In genomic region chrX:69165116-69165651, GRCh38 we compare ENCODE assay signal across 8 cellular contexts. TPM values are rescaled to one million over a fixed set of nuclear protein-coding genes. Genes with fewer than 3 reads are reported as not detected.
DNase-seq lines count a peak whose midpoint lies in the region; ATAC-seq, FAIRE-seq and TF ChIP-seq lines count a peak whose summit lies in the region.

Gene PJA1, minus strand, starts transcription at chrX:69165453. Its CDS starts 2,380 bp downstream, at chrX:69163073.

- no peak within 1 kb of the TSS for H2BK120ac ChIP-seq in IMR-90 (ENCODE audit: low read depth, low read length)

- H3K9me3 Mint-ChIP-seq in natural killer cell, result no peaks in the 10 kb centered on the region

- BruUV-seq in IMR-90 (replicated peaks; lab: Mats Ljungman, UMichigan), result no TSS peak

- H3K9me3 ChIP-seq in IMR-90 (ENCODE audit: control insufficient read depth, insufficient read depth, low read length), result peaks cover 3% of the 10 kb centered on the region

- CTCF ChIA-PET in IMR-90 (lab: Yijun Ruan, JAX), result no interaction called here

- H3K27ac ChIP-seq in IMR-90 (ENCODE audit: insufficient read depth, low read length), result peak within 1 kb of the TSS; percentile 28

- H3K4me1 Mint-ChIP-seq in natural killer cell, result peaks cover 7 to 27% of the 10 kb centered on the region in 2 donors

- peak within 1 kb of the TSS; percentile 66 to 88 for H3K27ac Mint-ChIP-seq in natural killer cell

- 0 out of 2 replicates have a peak, but pooled peaks cover 5% of the 10 kb centered on the region for H3K9me1 ChIP-seq in IMR-90 (ENCODE audit: insufficient read depth, low read length)

- dilution Hi-C loops in IMR-90 (cut with HindIII; ENCODE audit: low sequenced_read_pairs, unreplicated experiment), result no loop called here

- H2AK9ac ChIP-seq in IMR-90 (replicated peaks; ENCODE audit: low read depth, low read length, poor library complexity), result peak within 1 kb of the TSS; percentile 70

- peak within 1 kb of the TSS; percentile 69 for H3K4me2 ChIP-seq in IMR-90 (ENCODE audit: low read depth, low read length)

- 41% methylated on average over 10 of the region's 46 CpGs; no CpG with 5 or more reads in 1 of the 2 experiments for WGBS in IMR-90 (ENCODE audit: extremely low coverage in 2 of 2, insufficient read length in 1 of 2), 2 experiments

- in situ Hi-C loops in IMR-90 (cut with MboI; ENCODE audit: low sequenced_read_pairs), result no loop called here

- H2BK15ac ChIP-seq in IMR-90 (ENCODE audit: low read depth, low read length), result no peak within 1 kb of the TSS

- ATAC-seq in GM21447 (IDR thresholded peaks at IDR 0.05; ENCODE audit: unreplicated experiment) (peak; percentile 78), IMR-90 (ENCODE audit: low read depth) (peak; percentile 94), natural killer cell (peak; percentile 80 to 83 (median 81))

- H3K9ac ChIP-seq in IMR-90 (ENCODE audit: low read depth, low read length), result peak within 1 kb of the TSS; percentile 78

- H3K4me3 Mint-ChIP-seq in natural killer cell, result peak within 1 kb of the TSS; percentile 83

- H3K18ac ChIP-seq in IMR-90 (ENCODE audit: low read depth, low read length), result no peak within 1 kb of the TSS

- DNase-seq in D721Med (ENCODE audit: insufficient read length, low spot score) (peak; percentile 27), IMR-90 (peak; percentile 57), RPMI8226 (peak; percentile 57), fibroblast of peridontal ligament (ENCODE audit: extremely low read depth) (peak; percentile 66), natural killer cell (peak; percentile 53)
- DNase-seq in activated T-helper 9 cell treated with anti-CD3 and anti-CD28 coated beads, Interleukin-2, amount 50 U/mL, for 16 hours (ENCODE audit: low read depth), result peak; percentile 59
- DNase-seq in stimulated activated naive CD4-positive, alpha-beta T cell (lab: John Stamatoyannopoulos, UW), result peak; percentile 46 to 66 (median 63)

- no peak for FAIRE-seq in D721Med (lab: Jason Lieb, UNC)

- H3K27me3 Mint-ChIP-seq in natural killer cell (ENCODE audit: low read depth in 2 of 2), result peaks cover 0 to 8% of the 10 kb centered on the region in 2 donors

- H3K4ac ChIP-seq in IMR-90 (ENCODE audit: low read depth, low read length), result peak within 1 kb of the TSS; percentile 35; the same call in 1 of the 2 replicates

- H4K5ac ChIP-seq in IMR-90 (ENCODE audit: low read depth, low read length), result 0 out of 2 replicates have a peak within 1 kb of the TSS, but pooled peaks have one; percentile 4

- H2BK20ac ChIP-seq in IMR-90 (ENCODE audit: low read depth, low read length), result no peak within 1 kb of the TSS

- H2BK5ac ChIP-seq in IMR-90 (ENCODE audit: low read depth, low read length, poor library complexity, severe bottlenecking), result no peak within 1 kb of the TSS

- peak; percentile 49 for TF ChIP-seq POLR2A in IMR-90 (IDR thresholded peaks at IDR 0.05; ENCODE audit: low read depth, low read length)

- POLR2A ChIA-PET in IMR-90 (lab: Charles Lee; ENCODE audit: unreplicated experiment), result no interaction called here

- 0 out of 2 replicates have a peak within 1 kb of the TSS, but pooled peaks have one; percentile 21 for H3K56ac ChIP-seq in IMR-90 (ENCODE audit: extremely low read depth, insufficient read depth, low read length)

- no peak for TF ChIP-seq CTCF in D721Med (IDR thresholded peaks at IDR 0.05; ENCODE audit: insufficient read depth, missing control alignments)
- no peak for TF ChIP-seq CTCF in IMR-90 (conservative IDR thresholded peaks at IDR 0.05; ENCODE audit: low read depth, low read length)
- TF ChIP-seq CTCF in natural killer cell (IDR thresholded peaks at IDR 0.05), result no peak

- H4K8ac ChIP-seq in IMR-90 (ENCODE audit: low read depth in 2 of 2, low read length in 2 of 2), result peak within 1 kb of the TSS in 1 of 2 experiments; percentile 59; a peak in 2 of 4 replicates

- H4K20me1 ChIP-seq in IMR-90 (ENCODE audit: insufficient read depth, low read length), result no peaks in the 10 kb centered on the region

- no peaks in the 10 kb centered on the region for H3K36me3 Mint-ChIP-seq in natural killer cell

- no peak for TF ChIP-seq RAD21 in IMR-90 (IDR thresholded peaks at IDR 0.05; ENCODE audit: low read length)

- peak within 1 kb of the TSS; percentile 84 for H3K4me3 ChIP-seq in IMR-90 (ENCODE audit: insufficient read depth, low read depth, low read length)

- H3K79me1 ChIP-seq in IMR-90 (ENCODE audit: low read depth in 1 of 2, low read length in 2 of 2), result peaks cover 0 to 8% of the 10 kb centered on the region in 2 experiments; a peak in 2 of 4 replicates

- H3K4me1 ChIP-seq in IMR-90 (ENCODE audit: control insufficient read depth, insufficient read depth, low read length), result no peaks in the 10 kb centered on the region

- no peak within 1 kb of the TSS for H3K14ac ChIP-seq in IMR-90 (replicated peaks; ENCODE audit: low read depth, low read length)

- intact Hi-C loops in IMR-90 (cut with micrococcal nuclease) (loop anchor here (1.0 kb wide), 1 partner anchor 337 kb away; no protein-coding TSS in a partner anchor), natural killer cell (cut with micrococcal nuclease) (no loop called here)

- H2AK5ac ChIP-seq in IMR-90 (ENCODE audit: low read depth, low read length), result no peak within 1 kb of the TSS; the same call in 1 of the 2 replicates

- H3K27me3 ChIP-seq in IMR-90 (ENCODE audit: control insufficient read depth, insufficient read depth, low read length), result peaks cover 8% of the 10 kb centered on the region

- peaks cover 15% of the 10 kb centered on the region; the same call in 1 of the 2 replicates for H3K36me3 ChIP-seq in IMR-90 (ENCODE audit: control insufficient read depth, insufficient read depth, low read length)

- peak within 1 kb of the TSS; percentile 92 for H2AFZ ChIP-seq in IMR-90 (replicated peaks; ENCODE audit: low read length, poor library complexity)

- H3K23ac ChIP-seq in IMR-90 (ENCODE audit: low read depth, low read length), result peak within 1 kb of the TSS; percentile 33; the same call in 1 of the 2 replicates

- no peak within 1 kb of the TSS for H4K91ac ChIP-seq in IMR-90 (ENCODE audit: insufficient read depth, low read depth, low read length)

TF ChIP-seq in IMR-90, 13 proteins besides CTCF, POLR2A, EP300 and RAD21:
- TF ChIP-seq CEBPB (IDR thresholded peaks at IDR 0.05; ENCODE audit: low read depth, low read length), result peak; percentile 38
- no peak for TF ChIP-seq CHD1 (IDR thresholded peaks at IDR 0.05; ENCODE audit: low read depth, low read length)

RNA-seq across cellular contexts. Expression of gene PJA1, which starts in this region (rescaled TPM):
- total RNA-seq in IMR-90 (2012; rRNA removed), result 24.4 and 26.7 TPM in 2 replicates
- 13.6 and 15.1 TPM in 2 replicates for polyA plus RNA-seq in IMR-90 (2012; rRNA removed)
- polyA plus RNA-seq in IMR-90 (2012; cell fraction: cytosol; rRNA removed), result 10.4 and 10.6 TPM in 2 replicates
- polyA plus RNA-seq in IMR-90 (2012; cell fraction: nucleus; rRNA removed; ENCODE audit: low replicate concordance), result 5.0 and 9.7 TPM in 2 replicates
- total RNA-seq in natural killer cell, result 10 to 100 TPM; 18.5 to 23.4 (median 22.0) TPM

Comparison
In these comparisons a context has a peak if more than half of its experiments do, and no peak if none do; other contexts are left out.
1. Peak in every context shown above with its lines: DNase-seq, ATAC-seq, H3K4me3 ChIP-seq and H3K27ac ChIP-seq.